Comparison of ENCODE assay signal across 1 cellular context in the genomic region with DNA sequence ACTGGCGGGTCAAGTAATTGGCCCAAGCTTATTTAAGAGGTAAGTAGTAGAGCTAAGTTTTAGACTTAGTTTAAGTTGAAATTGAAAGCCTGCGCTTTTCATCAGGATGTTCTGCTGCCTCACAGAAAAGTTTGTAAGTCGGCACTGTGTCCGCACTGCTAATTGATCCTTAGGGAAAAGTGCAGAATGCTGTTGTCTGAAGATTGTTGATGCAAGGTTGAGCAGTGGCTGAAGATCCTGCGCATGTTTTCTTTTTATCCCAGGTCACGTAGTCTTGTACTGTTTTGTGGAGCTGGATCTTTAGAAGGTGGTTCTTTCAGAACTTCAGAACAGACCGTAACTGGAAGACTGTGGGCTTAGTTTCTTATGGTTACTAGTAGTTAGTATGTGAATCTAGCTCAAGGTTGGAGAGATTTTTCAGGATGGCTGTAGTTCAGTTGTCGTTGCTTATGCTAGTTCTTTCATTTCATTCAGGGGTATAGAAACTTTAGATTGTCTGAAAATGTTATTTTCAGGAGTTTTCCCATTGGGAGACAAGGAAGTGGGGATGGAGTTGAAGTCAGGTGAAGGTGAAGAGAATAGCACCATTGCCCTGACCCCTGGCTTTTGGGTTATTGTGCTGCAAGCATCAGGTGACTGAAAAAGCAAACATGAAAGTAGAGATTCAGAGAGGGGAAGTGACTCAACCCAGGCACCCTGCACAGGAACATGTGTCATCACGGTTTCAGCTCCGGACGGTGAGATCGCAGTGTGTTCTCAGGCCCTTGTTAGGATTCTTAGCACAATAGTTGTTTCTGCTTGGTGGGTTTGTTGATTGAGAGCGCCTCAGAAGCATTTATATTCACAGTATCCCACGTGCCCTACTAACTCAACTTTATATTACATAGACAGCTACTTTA.
TF ChIP-seq lines count a peak whose summit lies in the region.

No MANE protein-coding gene starts in this region.

TF ChIP-seq in H1, 55 proteins besides CTCF, POLR2A, EP300 and RAD21 (continued from another document):
- TF ChIP-seq, protein P1, sequence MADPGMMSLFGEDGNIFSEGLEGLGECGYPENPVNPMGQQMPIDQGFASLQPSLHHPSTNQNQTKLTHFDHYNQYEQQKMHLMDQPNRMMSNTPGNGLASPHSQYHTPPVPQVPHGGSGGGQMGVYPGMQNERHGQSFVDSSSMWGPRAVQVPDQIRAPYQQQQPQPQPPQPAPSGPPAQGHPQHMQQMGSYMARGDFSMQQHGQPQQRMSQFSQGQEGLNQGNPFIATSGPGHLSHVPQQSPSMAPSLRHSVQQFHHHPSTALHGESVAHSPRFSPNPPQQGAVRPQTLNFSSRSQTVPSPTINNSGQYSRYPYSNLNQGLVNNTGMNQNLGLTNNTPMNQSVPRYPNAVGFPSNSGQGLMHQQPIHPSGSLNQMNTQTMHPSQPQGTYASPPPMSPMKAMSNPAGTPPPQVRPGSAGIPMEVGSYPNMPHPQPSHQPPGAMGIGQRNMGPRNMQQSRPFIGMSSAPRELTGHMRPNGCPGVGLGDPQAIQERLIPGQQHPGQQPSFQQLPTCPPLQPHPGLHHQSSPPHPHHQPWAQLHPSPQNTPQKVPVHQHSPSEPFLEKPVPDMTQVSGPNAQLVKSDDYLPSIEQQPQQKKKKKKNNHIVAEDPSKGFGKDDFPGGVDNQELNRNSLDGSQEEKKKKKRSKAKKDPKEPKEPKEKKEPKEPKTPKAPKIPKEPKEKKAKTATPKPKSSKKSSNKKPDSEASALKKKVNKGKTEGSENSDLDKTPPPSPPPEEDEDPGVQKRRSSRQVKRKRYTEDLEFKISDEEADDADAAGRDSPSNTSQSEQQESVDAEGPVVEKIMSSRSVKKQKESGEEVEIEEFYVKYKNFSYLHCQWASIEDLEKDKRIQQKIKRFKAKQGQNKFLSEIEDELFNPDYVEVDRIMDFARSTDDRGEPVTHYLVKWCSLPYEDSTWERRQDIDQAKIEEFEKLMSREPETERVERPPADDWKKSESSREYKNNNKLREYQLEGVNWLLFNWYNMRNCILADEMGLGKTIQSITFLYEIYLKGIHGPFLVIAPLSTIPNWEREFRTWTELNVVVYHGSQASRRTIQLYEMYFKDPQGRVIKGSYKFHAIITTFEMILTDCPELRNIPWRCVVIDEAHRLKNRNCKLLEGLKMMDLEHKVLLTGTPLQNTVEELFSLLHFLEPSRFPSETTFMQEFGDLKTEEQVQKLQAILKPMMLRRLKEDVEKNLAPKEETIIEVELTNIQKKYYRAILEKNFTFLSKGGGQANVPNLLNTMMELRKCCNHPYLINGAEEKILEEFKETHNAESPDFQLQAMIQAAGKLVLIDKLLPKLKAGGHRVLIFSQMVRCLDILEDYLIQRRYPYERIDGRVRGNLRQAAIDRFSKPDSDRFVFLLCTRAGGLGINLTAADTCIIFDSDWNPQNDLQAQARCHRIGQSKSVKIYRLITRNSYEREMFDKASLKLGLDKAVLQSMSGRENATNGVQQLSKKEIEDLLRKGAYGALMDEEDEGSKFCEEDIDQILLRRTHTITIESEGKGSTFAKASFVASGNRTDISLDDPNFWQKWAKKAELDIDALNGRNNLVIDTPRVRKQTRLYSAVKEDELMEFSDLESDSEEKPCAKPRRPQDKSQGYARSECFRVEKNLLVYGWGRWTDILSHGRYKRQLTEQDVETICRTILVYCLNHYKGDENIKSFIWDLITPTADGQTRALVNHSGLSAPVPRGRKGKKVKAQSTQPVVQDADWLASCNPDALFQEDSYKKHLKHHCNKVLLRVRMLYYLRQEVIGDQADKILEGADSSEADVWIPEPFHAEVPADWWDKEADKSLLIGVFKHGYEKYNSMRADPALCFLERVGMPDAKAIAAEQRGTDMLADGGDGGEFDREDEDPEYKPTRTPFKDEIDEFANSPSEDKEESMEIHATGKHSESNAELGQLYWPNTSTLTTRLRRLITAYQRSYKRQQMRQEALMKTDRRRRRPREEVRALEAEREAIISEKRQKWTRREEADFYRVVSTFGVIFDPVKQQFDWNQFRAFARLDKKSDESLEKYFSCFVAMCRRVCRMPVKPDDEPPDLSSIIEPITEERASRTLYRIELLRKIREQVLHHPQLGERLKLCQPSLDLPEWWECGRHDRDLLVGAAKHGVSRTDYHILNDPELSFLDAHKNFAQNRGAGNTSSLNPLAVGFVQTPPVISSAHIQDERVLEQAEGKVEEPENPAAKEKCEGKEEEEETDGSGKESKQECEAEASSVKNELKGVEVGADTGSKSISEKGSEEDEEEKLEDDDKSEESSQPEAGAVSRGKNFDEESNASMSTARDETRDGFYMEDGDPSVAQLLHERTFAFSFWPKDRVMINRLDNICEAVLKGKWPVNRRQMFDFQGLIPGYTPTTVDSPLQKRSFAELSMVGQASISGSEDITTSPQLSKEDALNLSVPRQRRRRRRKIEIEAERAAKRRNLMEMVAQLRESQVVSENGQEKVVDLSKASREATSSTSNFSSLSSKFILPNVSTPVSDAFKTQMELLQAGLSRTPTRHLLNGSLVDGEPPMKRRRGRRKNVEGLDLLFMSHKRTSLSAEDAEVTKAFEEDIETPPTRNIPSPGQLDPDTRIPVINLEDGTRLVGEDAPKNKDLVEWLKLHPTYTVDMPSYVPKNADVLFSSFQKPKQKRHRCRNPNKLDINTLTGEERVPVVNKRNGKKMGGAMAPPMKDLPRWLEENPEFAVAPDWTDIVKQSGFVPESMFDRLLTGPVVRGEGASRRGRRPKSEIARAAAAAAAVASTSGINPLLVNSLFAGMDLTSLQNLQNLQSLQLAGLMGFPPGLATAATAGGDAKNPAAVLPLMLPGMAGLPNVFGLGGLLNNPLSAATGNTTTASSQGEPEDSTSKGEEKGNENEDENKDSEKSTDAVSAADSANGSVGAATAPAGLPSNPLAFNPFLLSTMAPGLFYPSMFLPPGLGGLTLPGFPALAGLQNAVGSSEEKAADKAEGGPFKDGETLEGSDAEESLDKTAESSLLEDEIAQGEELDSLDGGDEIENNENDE (IDR thresholded peaks at IDR 0.05; ENCODE audit: insufficient replicate concordance, low read length): no peak
- TF ChIP-seq SRF (IDR thresholded peaks at IDR 0.05; ENCODE audit: low read depth, low read length) (no peak), CREB1 (IDR thresholded peaks at IDR 0.05) (no peak), ASH2L (IDR thresholded peaks at IDR 0.05; ENCODE audit: low read length) (no peak), CHD1 (IDR thresholded peaks at IDR 0.05; ENCODE audit: low read depth, low read length) (no peak), BCL11A (IDR thresholded peaks at IDR 0.05; ENCODE audit: low read depth in 2 of 2, low read length in 2 of 2) (no peak), HDAC2 (IDR thresholded peaks at IDR 0.05; ENCODE audit: borderline replicate concordance in 1 of 2, low read depth in 2 of 2, low read length in 2 of 2) (no peak)
TF ChIP-seq in H1: peak in this region for 0.
